8 cellular contexts compared by ENCODE assay signal in the genomic region with DNA sequence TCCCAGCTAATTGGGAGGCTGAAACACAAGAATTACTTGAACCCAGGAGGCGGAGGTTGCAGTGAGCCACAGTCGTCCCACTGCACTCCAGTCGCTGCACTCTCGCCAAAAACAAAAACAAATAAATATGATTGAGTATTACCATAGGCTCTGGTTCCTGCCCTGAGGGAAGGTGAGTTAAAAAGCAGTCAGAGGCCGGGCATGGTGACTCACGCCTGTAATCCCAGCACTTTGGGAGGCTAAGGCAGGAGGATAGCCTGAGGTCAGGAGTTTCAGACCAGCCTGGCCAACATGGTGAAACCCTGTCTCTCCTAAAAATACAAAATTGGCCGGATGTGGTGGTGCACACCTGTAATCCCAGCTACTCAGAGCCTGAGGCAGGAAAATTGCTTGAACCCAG. TPM values are rescaled to one million over a fixed set of nuclear protein-coding genes. Genes with fewer than 3 reads are reported as not detected.
DNase-seq lines count a peak whose midpoint lies in the region; ATAC-seq and TF ChIP-seq lines count a peak whose summit lies in the region.
"Not testable (repeated sequence)": the region's sequence is repeated elsewhere in the genome, so short reads cannot be mapped to it uniquely, and the experiment has no call there.

No MANE protein-coding gene starts in this region.

- peak overlapping the region; percentile 20 for H3K4me3 Mint-ChIP-seq in CD4-positive, alpha-beta T cell
- not testable (repeated sequence) for H3K4me3 Mint-ChIP-seq in stimulated activated naive B cell treated with anti-CD40 and anti-IgM and Interleukin-4, amounts not matched to agents 10 μg/mL and 1 μg/mL and 100 μg/mL, for 72 hours

- H3K4me1 Mint-ChIP-seq in CD4-positive, alpha-beta T cell (ENCODE audit: low read depth); stimulated activated naive B cell treated with anti-CD40 and anti-IgM and Interleukin-4, amounts not matched to agents 10 μg/mL and 1 μg/mL and 100 μg/mL, for 72 hours: not testable (repeated sequence)

- H3K27ac ChIP-seq in CD4-positive, alpha-beta T cell (ENCODE audit: low read depth, low read length) = not testable (repeated sequence)
- peak overlapping the region; percentile 69 for H3K27ac ChIP-seq in HL-60 (replicated peaks)

- intact Hi-C loops in CD4-positive, alpha-beta T cell (cut with DNase I, micrococcal nuclease) = not testable (repeated sequence)

- POLR2A ChIA-PET in CD4-positive, alpha-beta T cell (lab: Charles Lee) = not testable (repeated sequence)

- not testable (repeated sequence) for ATAC-seq in CD4-positive, alpha-beta T cell (ENCODE audit: poor library complexity); stimulated activated naive B cell treated with anti-CD40 and anti-IgM and Interleukin-4, amounts not matched to agents 10 μg/mL and 1 μg/mL and 100 μg/mL, for 72 hours (replicated peaks)

- not testable (repeated sequence) for H3K27me3 ChIP-seq in CD4-positive, alpha-beta T cell (ENCODE audit: control insufficient read depth, insufficient read depth, low read length); HL-60 (ENCODE audit: insufficient read depth, poor library complexity, severe bottlenecking)

- CTCF ChIA-PET in CD4-positive, alpha-beta T cell (lab: Charles Lee) = not testable (repeated sequence)

- not testable (repeated sequence) for H3K27me3 Mint-ChIP-seq in CD4-positive, alpha-beta T cell; stimulated activated naive B cell treated with anti-CD40 and anti-IgM and Interleukin-4, amounts not matched to agents 10 μg/mL and 1 μg/mL and 100 μg/mL, for 72 hours

- DNase-seq in CD4-positive, alpha-beta T cell; HL-60 (ENCODE audit: low read depth in 1 of 2, low spot score in 1 of 2); stimulated activated naive B cell treated with anti-CD40 and anti-IgM and Interleukin-4, amounts not matched to agents 10 μg/mL and 1 μg/mL and 100 μg/mL, for 72 hours: not testable (repeated sequence)
- peak; percentile 51 for DNase-seq in ELF-1 (ENCODE audit: low read depth, low spot score)
- DNase-seq in NCI-H226 = peak; percentile 16
- peak; percentile 93 for DNase-seq in RPMI7951 (ENCODE audit: low read depth)
- peak; percentile 2 for DNase-seq in amniotic stem cell (lab: John Stamatoyannopoulos, UW)
- peak; percentile 69 for DNase-seq in epithelial cell of esophagus (ENCODE audit: low read depth)

- TF ChIP-seq CTCF in CD4-positive, alpha-beta T cell (IDR thresholded peaks at IDR 0.05); HL-60 (IDR thresholded peaks at IDR 0.05; ENCODE audit: insufficient read depth, low read length); epithelial cell of esophagus (IDR thresholded peaks at IDR 0.05; ENCODE audit: insufficient read depth, low read depth, low read length, missing control alignments): not testable (repeated sequence)

- not testable (repeated sequence) for H3K27ac Mint-ChIP-seq in CD4-positive, alpha-beta T cell
- peak overlapping the region; percentile 83 for H3K27ac Mint-ChIP-seq in stimulated activated naive B cell treated with anti-CD40 and anti-IgM and Interleukin-4, amounts not matched to agents 10 μg/mL and 1 μg/mL and 100 μg/mL, for 72 hours

- H3K4me3 ChIP-seq in HL-60 (replicated peaks; ENCODE audit: insufficient read depth, low read length); epithelial cell of esophagus (ENCODE audit: low read length): not testable (repeated sequence)

- H3K36me3 Mint-ChIP-seq in CD4-positive, alpha-beta T cell (ENCODE audit: low read depth); stimulated activated naive B cell treated with anti-CD40 and anti-IgM and Interleukin-4, amounts not matched to agents 10 μg/mL and 1 μg/mL and 100 μg/mL, for 72 hours: not testable (repeated sequence)

- not testable (repeated sequence) for H3K9me3 Mint-ChIP-seq in CD4-positive, alpha-beta T cell; stimulated activated naive B cell treated with anti-CD40 and anti-IgM and Interleukin-4, amounts not matched to agents 10 μg/mL and 1 μg/mL and 100 μg/mL, for 72 hours

- not testable (repeated sequence) for H3K9me3 ChIP-seq in CD4-positive, alpha-beta T cell (ENCODE audit: control insufficient read depth, low read length)

RNA-seq across cellular contexts. Expression of a gene that starts 6.4 kb away (rescaled TPM):
- 10 to 100 TPM; 13.6 to 14.7 TPM for total RNA-seq in CD4-positive, alpha-beta T cell
- total RNA-seq in RPMI7951 (2014; rRNA removed; shearing (Covaris generic)) = 19.3 and 23.4 TPM in 2 replicates

RNA-seq across cellular contexts. Expression of a gene that starts 19.9 kb away (rescaled TPM):
- 1 to 10 TPM; 6.0 TPM for total RNA-seq in CD4-positive, alpha-beta T cell
- 28.5 and 29.7 TPM in 2 replicates for total RNA-seq in RPMI7951 (2014; rRNA removed; shearing (Covaris generic))

RNA-seq across cellular contexts. Expression of a gene that starts 44.1 kb away (rescaled TPM):
- 100 to 1,000 TPM; 144 TPM for total RNA-seq in CD4-positive, alpha-beta T cell
- 133 and 136 TPM in 2 replicates for total RNA-seq in RPMI7951 (2014; rRNA removed; shearing (Covaris generic))

RNA-seq across cellular contexts. Expression of a gene that starts 49.0 kb away (rescaled TPM):
- total RNA-seq in CD4-positive, alpha-beta T cell = 10 to 100 TPM; 49.0 to 51.1 TPM
- total RNA-seq in RPMI7951 (2014; rRNA removed; shearing (Covaris generic)) = 60.7 and 79.3 TPM in 2 replicates

RNA-seq across cellular contexts. Expression of a gene that starts 53.7 kb away (rescaled TPM):
- total RNA-seq in CD4-positive, alpha-beta T cell = 10 to 100 TPM; 25.1 to 25.3 TPM
- 65.2 and 122 TPM in 2 replicates for total RNA-seq in RPMI7951 (2014; rRNA removed; shearing (Covaris generic))
